Comparison of ENCODE assay signal across 1 cellular context in the genomic region with DNA sequence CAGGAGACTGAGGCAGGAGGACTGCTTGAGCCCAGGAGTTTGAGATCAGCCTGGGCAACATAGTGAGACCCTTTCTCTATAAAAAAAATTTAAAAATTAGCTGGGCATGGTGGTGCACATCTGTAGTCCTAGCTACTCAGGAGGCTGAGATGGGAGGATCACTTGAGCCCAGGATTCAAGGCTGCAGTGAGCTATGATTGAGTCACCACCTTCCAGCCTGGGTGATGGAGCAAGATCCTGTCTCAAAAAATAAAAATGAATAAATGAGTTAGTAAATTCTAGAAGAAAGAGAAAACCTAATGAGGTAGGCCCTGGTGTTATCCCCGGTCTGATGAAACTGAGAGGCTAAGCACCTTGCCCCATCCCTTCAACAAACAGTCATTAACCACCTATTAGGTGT.
TF ChIP-seq lines count a peak whose summit lies in the region.

No MANE protein-coding gene starts in this region.

TF ChIP-seq in K562, 482 proteins besides CTCF, POLR2A, EP300 and RAD21:
- TF ChIP-seq ZNF121 (CRISPR knock-in tag; conservative IDR thresholded peaks at IDR 0.05), result 0 out of 2 replicates have a peak, but pooled peaks have one; percentile 12
